ENCODE assay signal across 16 cellular contexts in genomic region chr20:57653910-57654309, GRCh38. TPM values are rescaled to one million over a fixed set of nuclear protein-coding genes. Genes with fewer than 3 reads are reported as not detected.
DNase-seq lines count a peak whose midpoint lies in the region; ATAC-seq, FAIRE-seq and TF ChIP-seq lines count a peak whose summit lies in the region.
"Had no signal": no experiment of that assay in that cellular context is flagged by ENCODE, and none has a peak within 500 bp of the region (broad histone marks: within the 10 kb centered on the region; RNA-seq: fewer than 3 reads in every experiment).

No MANE protein-coding gene starts in this region.

- CTCF ChIA-PET in HEK293 (lab: Yijun Ruan, JAX) = interaction anchor here (0.6 to 2.5 kb wide), 16 partner anchors 11 to 480 kb away, joined by 3 to 24 read pairs (median 4); no protein-coding TSS in a partner anchor

- DNase-seq in activated CD8-positive, alpha-beta memory T cell treated with anti-CD3 and anti-CD28 coated beads, Interleukin-2, amount 50 U/mL, for 48 hours = peak; percentile 46
- DNase-seq in activated CD8-positive, alpha-beta memory T cell treated with anti-CD3 and anti-CD28 coated beads, Interleukin-2, amount 50 U/mL, for 4 hours = no peak
- DNase-seq in colonic mucosa (peak; percentile 16), omental fat pad (ENCODE audit: low spot score) (peak; percentile 12), HTR-8/SVneo (ENCODE audit: insufficient read length, low spot score) (no peak), esophagus muscularis mucosa (ENCODE audit: extremely low spot score) (no peak), UCSD-AML1 (lab: John Stamatoyannopoulos, UW; ENCODE audit: unreplicated experiment) (no peak)
- DNase-seq: NCI-H510A treated with DMSO at 0.1 percent for 48 hours had no signal

- H3K4me3 ChIP-seq in HEK293 (ENCODE audit: low read depth, low read length) (no peak overlapping the region), colonic mucosa (no peak overlapping the region), esophagus muscularis mucosa (no peak overlapping the region)
- H3K4me3 ChIP-seq: stomach, vagina had no signal

- H3K27ac ChIP-seq in HEK293 (ENCODE audit: extremely low read depth, low read depth, low read length) = no peak overlapping the region
- no peak overlapping the region for H3K27ac ChIP-seq in colonic mucosa
- H3K27ac ChIP-seq in esophagus muscularis mucosa (replicated peaks in 1 of 4) = no peak overlapping the region
- H3K27ac ChIP-seq: stomach had no signal

- TF ChIP-seq POLR2A in esophagus muscularis mucosa (IDR thresholded peaks at IDR 0.05; ENCODE audit: low read depth) = no peak

- TF ChIP-seq CTCF in HEK293 (tag by site-specific recombination; IDR thresholded peaks at IDR 0.05) = no peak
- no peak for TF ChIP-seq CTCF in colonic mucosa (IDR thresholded peaks at IDR 0.05)
- TF ChIP-seq CTCF in omental fat pad (IDR thresholded peaks at IDR 0.05) = no peak
- no peak for TF ChIP-seq CTCF in esophagus muscularis mucosa (IDR thresholded peaks at IDR 0.05)

- no peak for TF ChIP-seq EP300 in esophagus muscularis mucosa (IDR thresholded peaks at IDR 0.05)

- no peak for FAIRE-seq in HTR-8/SVneo (lab: Jason Lieb, UNC)

- WGBS in esophagus muscularis mucosa = 45% methylated on average over 5 of the region's 5 CpGs

- H3K9me3 ChIP-seq in HEK293 (ENCODE audit: control insufficient read depth, insufficient read depth, low read depth, low read length) = no peaks in the 10 kb centered on the region
- H3K9me3 ChIP-seq in colonic mucosa = no peaks in the 10 kb centered on the region
- no peaks in the 10 kb centered on the region for H3K9me3 ChIP-seq in esophagus muscularis mucosa
- H3K9me3 ChIP-seq: stomach, vagina had no signal

- H3K27me3 ChIP-seq in colonic mucosa = no peaks in the 10 kb centered on the region
- no peaks in the 10 kb centered on the region for H3K27me3 ChIP-seq in esophagus muscularis mucosa
- H3K27me3 ChIP-seq: stomach, vagina had no signal

- peaks cover 0 to 48% of the 10 kb centered on the region in 2 experiments; a peak in 1 of 3 replicates for H3K36me3 ChIP-seq in HEK293 (ENCODE audit: control insufficient read depth in 2 of 2, insufficient read depth in 1 of 2, low read length in 2 of 2)
- H3K36me3 ChIP-seq in colonic mucosa = no peaks in the 10 kb centered on the region
- H3K36me3 ChIP-seq in esophagus muscularis mucosa = peaks cover 10 to 69% (median 48%) of the 10 kb centered on the region in 4 donors

- no peak for ATAC-seq in omental fat pad (ENCODE audit: low FRiP score)

- POLR2A ChIA-PET in HEK293 (lab: Yijun Ruan, JAX) = no interaction called here

- no peak overlapping the region for H3K9ac ChIP-seq in colonic mucosa (ENCODE audit: low read depth in 2 of 2, low read length in 2 of 2)

- H3K4me1 ChIP-seq in HEK293 (ENCODE audit: control insufficient read depth, insufficient read depth, low read length) = no peaks in the 10 kb centered on the region
- no peaks in the 10 kb centered on the region for H3K4me1 ChIP-seq in colonic mucosa
- peaks cover 7 to 27% (median 22%) of the 10 kb centered on the region in 4 donors for H3K4me1 ChIP-seq in esophagus muscularis mucosa

- intact Hi-C loops in colonic mucosa (cut with DNase I) = loop anchor here (2.0 kb wide), 1 partner anchor 435 kb away; no protein-coding TSS in a partner anchor
- intact Hi-C loops in esophagus muscularis mucosa (cut with DNase I) = loop anchor here (1.0 to 10.0 kb wide), 4 partner anchors 301 to 555 kb away; no protein-coding TSS in a partner anchor

TF ChIP-seq in HEK293, 187 proteins besides CTCF, POLR2A, EP300 and RAD21:
- TF ChIP-seq ZBTB20 (tag by site-specific recombination; IDR thresholded peaks at IDR 0.05) = 0 out of 2 replicates have a peak, but pooled peaks have one; percentile 30
- TF ChIP-seq, protein P1, sequence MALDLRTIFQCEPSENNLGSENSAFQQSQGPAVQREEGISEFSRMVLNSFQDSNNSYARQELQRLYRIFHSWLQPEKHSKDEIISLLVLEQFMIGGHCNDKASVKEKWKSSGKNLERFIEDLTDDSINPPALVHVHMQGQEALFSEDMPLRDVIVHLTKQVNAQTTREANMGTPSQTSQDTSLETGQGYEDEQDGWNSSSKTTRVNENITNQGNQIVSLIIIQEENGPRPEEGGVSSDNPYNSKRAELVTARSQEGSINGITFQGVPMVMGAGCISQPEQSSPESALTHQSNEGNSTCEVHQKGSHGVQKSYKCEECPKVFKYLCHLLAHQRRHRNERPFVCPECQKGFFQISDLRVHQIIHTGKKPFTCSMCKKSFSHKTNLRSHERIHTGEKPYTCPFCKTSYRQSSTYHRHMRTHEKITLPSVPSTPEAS (tag by site-specific recombination; IDR thresholded peaks at IDR 0.05) = no peak

RNA-seq across cellular contexts. Expression of gene ZBP1, which starts 33.7 kb away (rescaled TPM):
- total RNA-seq in colonic mucosa (1 to 10 TPM; 2.7 to 3.4 TPM), omental fat pad (under 1 TPM in 3 of 4 donors, not detected in 1; 0.28 to 0.84 (median 0.56) TPM), esophagus muscularis mucosa (under 1 TPM in 2 of 4 donors, not detected in 2; 0.33 to 0.75 TPM)
- total RNA-seq: A673, dermis blood vessel endothelial cell, glomerular endothelial cell, IMR-90, SK-MEL-5, stomach had no signal

RNA-seq across cellular contexts. Expression of gene PMEPA1, which starts 55.9 kb away (rescaled TPM):
- total RNA-seq in colonic mucosa (10 to 100 TPM; 13.0 to 26.1 TPM), omental fat pad (10 to 100 TPM; 10.4 to 42.7 (median 18.9) TPM), esophagus muscularis mucosa (10 to 100 TPM; 10.4 to 37.8 (median 17.4) TPM)

Comparison
In these comparisons a context has a peak if more than half of its experiments do, and no peak if none do; other contexts are left out.
1. DNase-seq: peak in activated CD8-positive, alpha-beta memory T cell treated with anti-CD3 and anti-CD28 coated beads, Interleukin-2, amount 50 U/mL, for 48 hours (single experiment), colonic mucosa (single experiment) and omental fat pad (single experiment); none in activated CD8-positive, alpha-beta memory T cell treated with anti-CD3 and anti-CD28 coated beads, Interleukin-2, amount 50 U/mL, for 4 hours (single experiment), HTR-8/SVneo (single experiment), esophagus muscularis mucosa (single experiment) and UCSD-AML1 (single experiment).